ENCODE assay signal across 8 cellular contexts in genomic region chr1:8025671-8026144, GRCh38. TPM values are rescaled to one million over a fixed set of nuclear protein-coding genes. Genes with fewer than 3 reads are reported as not detected.
DNase-seq lines count a peak whose midpoint lies in the region; ATAC-seq, FAIRE-seq and TF ChIP-seq lines count a peak whose summit lies in the region.

No MANE protein-coding gene starts in this region.

- no peak; a peak in 1 of 3 replicates for TF ChIP-seq POLR2A in H1 (IDR thresholded peaks at IDR 0.05; ENCODE audit: control extremely low read depth in 1 of 2, low read depth in 2 of 2, low read length in 2 of 2)

- no TSS peak for BruUV-seq in A673 (replicated peaks; lab: Mats Ljungman, UMichigan)

- CTCF ChIA-PET in A673 (lab: Charles Lee) = no interaction called here
- CTCF ChIA-PET in H1 (lab: Charles Lee; ENCODE audit: partially characterized antibody) = interaction anchor here (0.8 to 1.8 kb wide), 3 partner anchors 43 to 291 kb away, joined by 3 to 6 read pairs (median 4); no protein-coding TSS in a partner anchor

- H3K4ac ChIP-seq in H1 (replicated peaks; ENCODE audit: insufficient read length, low read depth, low read length) = no peak overlapping the region

- H3K14ac ChIP-seq in H1 (ENCODE audit: insufficient read length) = no peak overlapping the region

- H4K5ac ChIP-seq in H1 (ENCODE audit: insufficient read length, low read depth, low read length) = no peak overlapping the region

- ATAC-seq in GM19395 (IDR thresholded peaks at IDR 0.05; ENCODE audit: unreplicated experiment) = peak; percentile 36

- peak overlapping the region; percentile 84; the same call in 1 of the 2 replicates for H4K8ac ChIP-seq in H1 (ENCODE audit: extremely low read depth, insufficient read depth, low read length)

- H3K4me3 ChIP-seq in A673 (ENCODE audit: low read depth, low read length, poor library complexity, severe bottlenecking) = peak overlapping the region; percentile 79
- H3K4me3 ChIP-seq in H1 (ENCODE audit: extremely low read depth in 1 of 4, insufficient read depth in 2 of 4, low read depth in 3 of 4, low read length in 4 of 4) = peak overlapping the region; percentile 57 to 85 (median 66)
- H3K4me3 ChIP-seq in neural progenitor cell = peak overlapping the region; percentile 96

- no peak overlapping the region for H2BK5ac ChIP-seq in H1 (ENCODE audit: low read depth, low read length)

- H3K4me2 ChIP-seq in H1 (ENCODE audit: insufficient read depth in 1 of 2, low read depth in 2 of 2, low read length in 2 of 2) (peak overlapping the region; percentile 97 to 100), neural progenitor cell (peak overlapping the region; percentile 97)

- H3K27me3 ChIP-seq in A673 (replicated peaks; ENCODE audit: insufficient read depth, low read depth, low read length, poor library complexity) (no peaks in the 10 kb centered on the region), H1 (replicated peaks in 1 of 4; ENCODE audit: control insufficient read depth in 3 of 4, extremely low read depth in 1 of 4, insufficient read depth in 3 of 4, low read length in 3 of 4) (peaks cover 0 to 8% (median 6%) of the 10 kb centered on the region in 4 experiments; a peak in 5 of 7 replicates), neural progenitor cell (peaks cover 7% of the 10 kb centered on the region)

- H3F3A ChIP-seq in neural progenitor cell (ENCODE audit: low read depth) = peaks cover 11% of the 10 kb centered on the region

- H3K4me3 Mint-ChIP-seq in neural progenitor cell = peak overlapping the region; percentile 91

- H2BK120ac ChIP-seq in H1 (replicated peaks; ENCODE audit: low read depth, low read length) = no peak overlapping the region

- H3K79me2 ChIP-seq in H1 (ENCODE audit: control insufficient read depth in 1 of 2, insufficient read depth in 2 of 2, low read length in 2 of 2) (peaks cover 16 to 51% of the 10 kb centered on the region in 2 experiments), neural progenitor cell (ENCODE audit: low read depth) (peaks cover 53% of the 10 kb centered on the region)

- no peak overlapping the region for H3K18ac ChIP-seq in H1 (ENCODE audit: extremely low read depth, low read length)

- POLR2A ChIA-PET in A673 (lab: Charles Lee; ENCODE audit: low non-redundant PET) (no interaction called here), H1 (lab: Charles Lee; ENCODE audit: partially characterized antibody) (interaction anchor here (0.6 to 3.0 kb wide), 14 partner anchors 8 to 293 kb away, joined by 3 to 12 read pairs (median 3); partner anchors contain the start of gene SLC45A1)

- H3K27ac Mint-ChIP-seq in neural progenitor cell = peak overlapping the region; percentile 31

- H3K79me1 ChIP-seq in H1 (ENCODE audit: low read depth, low read length) = no peaks in the 10 kb centered on the region

- H3K23ac ChIP-seq in H1 (ENCODE audit: insufficient read length) = no peak overlapping the region

- H3K36me3 ChIP-seq in A673 (ENCODE audit: insufficient read depth, low read length, poor library complexity, severe bottlenecking) = no peaks in the 10 kb centered on the region
- no peaks in the 10 kb centered on the region for H3K36me3 ChIP-seq in H1 (ENCODE audit: control insufficient read depth in 2 of 4, insufficient read depth in 4 of 4, low read length in 3 of 4)
- H3K36me3 ChIP-seq in neural progenitor cell = no peaks in the 10 kb centered on the region

- WGBS in H1 (ENCODE audit: extremely low coverage in 1 of 2, insufficient coverage in 1 of 2, insufficient read length in 1 of 2, insufficient replicate concordance in 2 of 2, low coverage in 1 of 2, low lambda C conversion rate in 2 of 2, missing lambda C conversion rate in 1 of 2), 2 experiments = 2% methylated on average over 38 of the region's 69 CpGs; no CpG with 5 or more reads in 1 of the 2 experiments

- no peak overlapping the region for H2BK20ac ChIP-seq in H1 (ENCODE audit: low read length)

- no peak for FAIRE-seq in H1 (lab: Jason Lieb, UNC)

- H3K27ac ChIP-seq in A673 (ENCODE audit: low read depth, low read length, poor library complexity, severe bottlenecking) = peak overlapping the region; percentile 85
- no peak overlapping the region for H3K27ac ChIP-seq in H1 (ENCODE audit: low read depth, low read length)
- peak overlapping the region; percentile 48 for H3K27ac ChIP-seq in neural progenitor cell

- no peak overlapping the region for H4K91ac ChIP-seq in H1 (replicated peaks; ENCODE audit: insufficient read length, low read length)

- peaks cover 6% of the 10 kb centered on the region for H3K27me3 Mint-ChIP-seq in neural progenitor cell (ENCODE audit: insufficient read depth, low read depth)

- TF ChIP-seq CTCF in A673 (conservative IDR thresholded peaks at IDR 0.05; ENCODE audit: low read depth, low read length) (no peak), H1 (IDR thresholded peaks at IDR 0.05; ENCODE audit: control extremely low read depth in 1 of 3, insufficient read depth in 1 of 3, low read depth in 1 of 3, low read length in 3 of 3) (no peak), neural progenitor cell (IDR thresholded peaks at IDR 0.05) (no peak)

- intact Hi-C loops in A673 (cut with micrococcal nuclease; ENCODE audit: unreplicated experiment) = no loop called here

- H2AFZ ChIP-seq in H1 (ENCODE audit: low read length) (no peak overlapping the region), neural progenitor cell (replicated peaks) (no peak overlapping the region)

- no peak overlapping the region for H2BK12ac ChIP-seq in H1 (ENCODE audit: low read depth, low read length)

- H3K9me3 ChIP-seq in A673 (ENCODE audit: low read depth, low read length, poor library complexity, severe bottlenecking) = no peaks in the 10 kb centered on the region
- H3K9me3 ChIP-seq in H1 (ENCODE audit: insufficient read depth in 2 of 2, low read depth in 1 of 2, low read length in 1 of 2) = no peaks in the 10 kb centered on the region
- H3K9me3 ChIP-seq in neural progenitor cell (ENCODE audit: low read depth) = no peaks in the 10 kb centered on the region

- H3K23me2 ChIP-seq in H1 (ENCODE audit: low read depth, low read length) = peaks cover 8% of the 10 kb centered on the region

- H3K36me3 Mint-ChIP-seq in neural progenitor cell = no peaks in the 10 kb centered on the region

- no peak overlapping the region for H2AK5ac ChIP-seq in H1 (ENCODE audit: low read depth, low read length)

- no peak overlapping the region for H2BK15ac ChIP-seq in H1 (ENCODE audit: low read length)

- peaks cover 58% of the 10 kb centered on the region for H3K4me1 Mint-ChIP-seq in neural progenitor cell

- TF ChIP-seq EP300 in Ishikawa (IDR thresholded peaks at IDR 0.05; ENCODE audit: borderline replicate concordance) (no peak), H1 (IDR thresholded peaks at IDR 0.05; ENCODE audit: borderline replicate concordance in 1 of 2, low read depth in 2 of 2, low read length in 2 of 2) (no peak)

- H4K20me1 ChIP-seq in H1 (replicated peaks in 1 of 2; ENCODE audit: control insufficient read depth in 1 of 2, insufficient read depth in 2 of 2, low read length in 2 of 2) = peaks cover 10 to 12% of the 10 kb centered on the region in 2 experiments
- H4K20me1 ChIP-seq in neural progenitor cell (ENCODE audit: low read depth) = peaks cover 45% of the 10 kb centered on the region

- H3K9me3 Mint-ChIP-seq in neural progenitor cell = no peaks in the 10 kb centered on the region

- H3K4me1 ChIP-seq in A673 (ENCODE audit: insufficient read depth, low read length, poor library complexity, severe bottlenecking) (peaks cover 60% of the 10 kb centered on the region), H1 (replicated peaks in 1 of 4; ENCODE audit: control insufficient read depth in 3 of 4, insufficient read depth in 4 of 4, low read length in 3 of 4) (peaks cover 11 to 25% (median 20%) of the 10 kb centered on the region in 4 experiments), neural progenitor cell (peaks cover 59% of the 10 kb centered on the region)

- peak overlapping the region; percentile 6 to 97 (median 70); a peak in 6 of 7 replicates for H3K9ac ChIP-seq in H1 (replicated peaks in 1 of 4; ENCODE audit: extremely low read depth in 1 of 4, low read depth in 3 of 4, low read length in 3 of 4)
- peak overlapping the region; percentile 77 for H3K9ac ChIP-seq in neural progenitor cell

- no peak overlapping the region for H3K56ac ChIP-seq in H1 (replicated peaks; ENCODE audit: insufficient read length, low read depth, low read length)

- DNase-seq in A673 (ENCODE audit: low spot score) = no peak
- peak in 1 of 2 experiments; percentile 54 for DNase-seq in H1 (ENCODE audit: low read depth in 1 of 2, low spot score in 2 of 2)
- no peak for DNase-seq in neural progenitor cell (ENCODE audit: low spot score)
- DNase-seq in UCSD-AML1 (lab: John Stamatoyannopoulos, UW; ENCODE audit: unreplicated experiment) = no peak
- DNase-seq in stimulated activated CD4-positive, alpha-beta T cell treated with anti-CD3 and anti-CD28 coated beads, Interleukin-15, amount 100 ng/mL, for 24 hours = no peak
- DNase-seq in stimulated activated CD4-positive, alpha-beta T cell treated with anti-CD3 and anti-CD28 coated beads, Interleukin-2, amount 100 ng/mL, for 48 hours = no peak

- TF ChIP-seq RAD21 in Ishikawa (IDR thresholded peaks at IDR 0.05; ENCODE audit: low read depth) (no peak), H1 (IDR thresholded peaks at IDR 0.05 in 1 of 2, conservative IDR thresholded peaks at IDR 0.05 in 1 of 2; ENCODE audit: low read depth in 2 of 2, low read length in 2 of 2) (no peak)

TF ChIP-seq in Ishikawa, 13 proteins besides CTCF, POLR2A, EP300 and RAD21 (continues in another document):
- TF ChIP-seq TEAD4 (IDR thresholded peaks at IDR 0.05) (no peak), ZBTB7A (IDR thresholded peaks at IDR 0.05; ENCODE audit: low read depth) (peak; percentile 58; the same call in 1 of the 2 replicates)

TF ChIP-seq in H1, 55 proteins besides CTCF, POLR2A, EP300 and RAD21 (continues in another document):
- TF ChIP-seq ZNF274 (IDR thresholded peaks at IDR 0.05; ENCODE audit: borderline replicate concordance, extremely low read depth, low read length) = no peak
- no peak for TF ChIP-seq SAP30 (IDR thresholded peaks at IDR 0.05; ENCODE audit: insufficient read depth, insufficient replicate concordance, low read length)
- 0 out of 2 replicates have a peak, but pooled peaks have one; percentile 3 for TF ChIP-seq EGR1 (IDR thresholded peaks at IDR 0.05; ENCODE audit: borderline replicate concordance, low read depth, low read length)
- no peak for TF ChIP-seq GTF2F1 (IDR thresholded peaks at IDR 0.05; ENCODE audit: borderline replicate concordance, low read depth, low read length)

RNA-seq across cellular contexts. Expression of gene ERRFI1, which starts 0.4 kb away (rescaled TPM):
- total RNA-seq in A673 (2021) (36.2 and 44.4 TPM in 2 replicates), neural progenitor cell (ENCODE audit: low replicate concordance) (35.3 and 44.8 TPM in 2 replicates)
- 46.1 TPM in 2 replicates for total RNA-seq in H1 (2021; fragmentation: NEBNext Ultra II Directional; extraction: Animal tissue kit (Norgen Biotek cat#: 25700))
- polyA plus RNA-seq in H1 (2011; rRNA removed) = 18.2 and 23.4 TPM in 2 replicates
- 20.6 TPM for polyA plus RNA-seq in H1 (2011; cell fraction: cytosol; rRNA removed)
- 12.9 TPM for polyA plus RNA-seq in H1 (2011; cell fraction: nucleus; rRNA removed)
- 18.2 to 29.2 TPM (median 23.7 TPM) in 4 replicates for polyA plus RNA-seq in H1 (2012, experiment 1 of 2)
- 6.5 TPM for polyA plus RNA-seq in H1 (2012, experiment 2 of 2)
- polyA plus RNA-seq in H1 (2013, experiment 1 of 2) = 43.2 TPM
- 43.3 TPM for polyA plus RNA-seq in H1 (2013, experiment 2 of 2)
- polyA minus RNA-seq in H1 (2011; rRNA and poly(A)+ RNA removed) = 17.3 and 18.7 TPM in 2 replicates
- 9.9 TPM for polyA minus RNA-seq in H1 (2011; cell fraction: cytosol; rRNA and poly(A)+ RNA removed)
- 16.3 TPM for polyA minus RNA-seq in H1 (2011; cell fraction: nucleus; rRNA and poly(A)+ RNA removed)
